ENCODE assay signal across 8 cellular contexts in the genomic region with DNA sequence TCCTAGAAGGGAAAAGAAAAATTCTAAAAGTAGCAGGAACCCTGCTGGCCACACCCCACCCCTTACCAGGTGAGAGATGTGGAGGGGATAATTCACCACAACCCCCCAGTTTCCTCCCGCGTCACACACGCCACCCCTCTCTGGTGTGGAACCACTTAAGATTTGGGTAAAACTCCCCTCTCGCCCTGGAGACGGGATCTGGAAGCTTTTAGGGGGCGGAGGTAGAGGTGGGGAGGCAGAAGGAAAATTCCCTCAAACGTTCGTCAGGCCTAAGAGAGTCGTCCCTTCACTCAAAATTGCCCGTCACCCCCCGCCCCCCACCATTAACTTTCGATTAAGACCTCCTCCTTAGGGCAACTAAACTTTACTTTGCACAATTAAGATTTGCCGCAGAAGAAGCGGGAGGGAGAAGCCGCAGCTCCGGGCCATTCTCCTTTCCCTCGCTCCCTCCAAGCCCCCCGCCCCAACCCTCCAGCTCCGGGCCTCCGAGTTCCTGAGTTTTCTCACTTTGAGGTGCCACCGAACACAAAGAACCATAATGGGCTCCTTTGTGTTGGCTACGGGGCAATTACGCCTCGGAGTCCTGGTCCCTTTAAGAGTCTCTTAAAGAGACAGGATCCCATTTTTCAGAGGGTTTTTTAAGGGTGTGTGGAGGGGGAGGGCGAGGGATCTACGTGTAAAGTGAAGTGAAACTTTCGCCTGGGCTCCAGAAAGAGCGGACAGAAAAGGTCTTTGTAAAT. TPM values are rescaled to one million over a fixed set of nuclear protein-coding genes. Genes with fewer than 3 reads are reported as not detected.
DNase-seq lines count a peak whose midpoint lies in the region; ATAC-seq and TF ChIP-seq lines count a peak whose summit lies in the region.

No MANE protein-coding gene starts in this region.

- H3K4me3 Mint-ChIP-seq in activated CD8-positive, alpha-beta T cell treated with anti-CD3 and anti-CD28 coated beads for 36 hours, result peak overlapping the region; percentile 76
- peak overlapping the region; percentile 98 for H3K4me3 Mint-ChIP-seq in nephron progenitor cell

- no peak for TF ChIP-seq CTCF in activated CD8-positive, alpha-beta T cell treated with anti-CD3 and anti-CD28 coated beads for 36 hours (IDR thresholded peaks at IDR 0.05)
- no peak for TF ChIP-seq CTCF in nephron progenitor cell (IDR thresholded peaks at IDR 0.05)

- peaks cover 43% of the 10 kb centered on the region for H3K27me3 Mint-ChIP-seq in activated CD8-positive, alpha-beta T cell treated with anti-CD3 and anti-CD28 coated beads for 36 hours
- H3K27me3 Mint-ChIP-seq in nephron progenitor cell (ENCODE audit: low read depth, poor library complexity), result no peaks in the 10 kb centered on the region

- CTCF ChIA-PET in activated CD8-positive, alpha-beta T cell treated with anti-CD3 and anti-CD28 coated beads for 36 hours (lab: Charles Lee), result interaction anchor here (0.9 kb wide), 1 partner anchor 113 kb away, joined by 3 read pairs; no protein-coding TSS in a partner anchor

- ATAC-seq in activated CD8-positive, alpha-beta T cell treated with anti-CD3 and anti-CD28 coated beads for 36 hours, result peak; percentile 60
- no peak for ATAC-seq in HG02759 (IDR thresholded peaks at IDR 0.05; ENCODE audit: unreplicated experiment)

- H3K36me3 Mint-ChIP-seq in activated CD8-positive, alpha-beta T cell treated with anti-CD3 and anti-CD28 coated beads for 36 hours (ENCODE audit: low read depth), result peaks cover 2% of the 10 kb centered on the region
- peaks cover 22% of the 10 kb centered on the region for H3K36me3 Mint-ChIP-seq in nephron progenitor cell (ENCODE audit: low read depth)

- peaks cover 15% of the 10 kb centered on the region for H3K4me1 Mint-ChIP-seq in activated CD8-positive, alpha-beta T cell treated with anti-CD3 and anti-CD28 coated beads for 36 hours (ENCODE audit: low read depth)
- peaks cover 64% of the 10 kb centered on the region for H3K4me1 Mint-ChIP-seq in nephron progenitor cell

- POLR2A ChIA-PET in activated CD8-positive, alpha-beta T cell treated with anti-CD3 and anti-CD28 coated beads for 36 hours (lab: Charles Lee), result no interaction called here

- H3K9me3 Mint-ChIP-seq in activated CD8-positive, alpha-beta T cell treated with anti-CD3 and anti-CD28 coated beads for 36 hours, result no peaks in the 10 kb centered on the region
- H3K9me3 Mint-ChIP-seq in nephron progenitor cell, result no peaks in the 10 kb centered on the region

- H3K27ac Mint-ChIP-seq in activated CD8-positive, alpha-beta T cell treated with anti-CD3 and anti-CD28 coated beads for 36 hours, result no peak overlapping the region
- H3K27ac Mint-ChIP-seq in nephron progenitor cell, result peak overlapping the region; percentile 100

- intact Hi-C loops in activated CD8-positive, alpha-beta T cell treated with anti-CD3 and anti-CD28 coated beads for 36 hours (cut with micrococcal nuclease), result no loop called here

- peak; percentile 12 for DNase-seq in stimulated activated CD4-positive, alpha-beta T cell treated with anti-CD3 and anti-CD28 coated beads, Interleukin-15, amount 100 ng/mL, for 24 hours
- DNase-seq in stimulated activated CD4-positive, alpha-beta T cell treated with anti-CD3 and anti-CD28 coated beads, Interleukin-1b, Interleukin-23, amount 100 ng/mL, for 48 hours, result no peak
- DNase-seq in NCI-H2081 (lab: John Stamatoyannopoulos, UW), result peak; percentile 44 to 62
- peak; percentile 35 for DNase-seq in activated CD8-positive, alpha-beta T cell treated with anti-CD3 and anti-CD28 coated beads for 36 hours
- DNase-seq in foreskin melanocyte, result peak; percentile 50
- peak; percentile 66 for DNase-seq in nephron progenitor cell
- DNase-seq in activated CD4-positive, alpha-beta T cell treated with anti-CD3 and anti-CD28 coated beads for 1 hour, result no peak

RNA-seq across cellular contexts. Expression of gene FZD2, which starts 1.0 kb away (rescaled TPM):
- under 1 TPM; 0.16 to 0.22 TPM for total RNA-seq in activated CD8-positive, alpha-beta T cell treated with anti-CD3 and anti-CD28 coated beads for 36 hours

RNA-seq across cellular contexts. Expression of gene GPATCH8, which starts 53.1 kb away (rescaled TPM):
- 10 to 100 TPM; 34.0 to 36.8 TPM for total RNA-seq in activated CD8-positive, alpha-beta T cell treated with anti-CD3 and anti-CD28 coated beads for 36 hours

Comparison
In these comparisons a context has a peak if more than half of its experiments do, and no peak if none do; other contexts are left out.
1. DNase-seq: peak in stimulated activated CD4-positive, alpha-beta T cell treated with anti-CD3 and anti-CD28 coated beads, Interleukin-15, amount 100 ng/mL, for 24 hours (single experiment), NCI-H2081 (2 of 2), activated CD8-positive, alpha-beta T cell treated with anti-CD3 and anti-CD28 coated beads for 36 hours (single experiment), foreskin melanocyte (single experiment) and nephron progenitor cell (single experiment); none in stimulated activated CD4-positive, alpha-beta T cell treated with anti-CD3 and anti-CD28 coated beads, Interleukin-1b, Interleukin-23, amount 100 ng/mL, for 48 hours (single experiment) and activated CD4-positive, alpha-beta T cell treated with anti-CD3 and anti-CD28 coated beads for 1 hour (single experiment).